Comparison of ENCODE assay signal across 15 cellular contexts in the genomic region with DNA sequence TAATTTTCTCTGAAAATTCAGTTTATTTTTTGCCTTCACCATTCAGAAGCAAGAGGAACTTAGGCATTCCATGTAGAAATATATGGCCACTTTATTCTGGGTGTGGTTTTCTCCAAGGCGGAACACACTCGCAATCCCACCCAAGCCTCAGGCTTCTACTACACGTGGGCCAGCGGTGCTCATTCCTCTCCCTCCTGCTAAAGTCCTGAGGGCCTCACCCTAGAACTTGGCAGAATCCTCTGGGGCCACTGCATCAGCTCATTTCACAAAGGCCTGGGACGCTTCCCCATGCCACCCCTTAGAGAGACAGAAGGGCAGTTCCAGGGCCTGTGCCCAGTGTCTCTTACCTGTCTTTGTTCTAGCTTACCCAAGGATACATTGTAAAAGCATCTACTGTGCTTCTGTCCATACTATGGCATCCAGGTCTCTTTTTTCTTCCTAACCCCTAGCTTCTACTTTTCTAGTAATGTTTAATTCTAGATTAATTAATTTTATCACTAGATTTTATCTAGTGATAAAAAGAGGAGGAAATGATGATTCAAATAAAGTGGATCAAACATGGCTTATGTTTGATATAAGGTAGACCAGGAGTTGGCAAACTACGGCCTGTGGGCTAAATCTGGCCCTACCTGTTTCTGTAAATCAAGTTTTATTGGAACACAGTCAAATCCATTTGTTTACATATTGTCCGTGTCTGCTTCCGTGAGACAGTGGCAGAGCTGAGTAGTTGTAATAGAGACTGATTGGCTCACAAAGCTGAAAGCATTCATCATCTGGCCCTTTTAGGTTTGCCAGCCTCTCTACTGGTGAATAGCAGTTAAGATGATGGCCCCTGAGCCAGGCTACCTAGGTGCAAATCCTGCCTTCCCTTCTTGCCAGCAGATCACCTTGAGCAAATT. TPM values are rescaled to one million over a fixed set of nuclear protein-coding genes. Genes with fewer than 3 reads are reported as not detected.
A peak's percentile ranks its signal among the peaks of the same experiment; 100 is the strongest.
DNase-seq lines count a peak whose midpoint lies in the region; ATAC-seq, FAIRE-seq and TF ChIP-seq lines count a peak whose summit lies in the region.
"Had no signal": no experiment of that assay in that cellular context is flagged by ENCODE, and none has a peak within 500 bp of the region (broad histone marks: within the 10 kb centered on the region; RNA-seq: fewer than 3 reads in every experiment).

No MANE protein-coding gene starts in this region.

- H2BK120ac ChIP-seq in H1 (replicated peaks; ENCODE audit: low read depth, low read length): no peak overlapping the region

- no peaks in the 10 kb centered on the region for H3K23me2 ChIP-seq in H1 (ENCODE audit: low read depth, low read length)

- H2BK5ac ChIP-seq in H1 (ENCODE audit: low read depth, low read length): no peak overlapping the region

- H3K79me1 ChIP-seq in H1 (ENCODE audit: low read depth, low read length): peaks cover 2% of the 10 kb centered on the region; the same call in 1 of the 2 replicates

- no peak overlapping the region for H2BK12ac ChIP-seq in H1 (ENCODE audit: low read depth, low read length)

- no peak overlapping the region for H2BK15ac ChIP-seq in H1 (ENCODE audit: low read length)

- TF ChIP-seq EP300 in H1 (IDR thresholded peaks at IDR 0.05; ENCODE audit: borderline replicate concordance in 1 of 2, low read depth in 2 of 2, low read length in 2 of 2): no peak

- H3K4me1 ChIP-seq in H1 (replicated peaks in 1 of 4; ENCODE audit: control insufficient read depth in 3 of 4, insufficient read depth in 4 of 4, low read length in 3 of 4): no peaks in the 10 kb centered on the region
- H3K4me1 ChIP-seq in upper lobe of right lung: no peaks in the 10 kb centered on the region

- no peak overlapping the region for H2AK5ac ChIP-seq in H1 (ENCODE audit: low read depth, low read length)

- H3K9me3 ChIP-seq in H1 (ENCODE audit: insufficient read depth in 2 of 2, low read depth in 1 of 2, low read length in 1 of 2) (no peaks in the 10 kb centered on the region), upper lobe of right lung (no peaks in the 10 kb centered on the region)
- H3K9me3 ChIP-seq: Caco-2, neutrophil, sigmoid colon had no signal

- FAIRE-seq in H1 (lab: Jason Lieb, UNC): no peak
- FAIRE-seq: astrocyte, HTR-8/SVneo had no signal

- intact Hi-C loops in upper lobe of right lung (cut with DNase I): no loop called here

- no peak overlapping the region for H2AFZ ChIP-seq in H1 (ENCODE audit: low read length)

- no peak for TF ChIP-seq POLR2A in H1 (IDR thresholded peaks at IDR 0.05; ENCODE audit: control extremely low read depth in 1 of 2, low read depth in 2 of 2, low read length in 2 of 2)

- no peaks in the 10 kb centered on the region for H4K20me1 ChIP-seq in H1 (replicated peaks in 1 of 2; ENCODE audit: control insufficient read depth in 1 of 2, insufficient read depth in 2 of 2, low read length in 2 of 2)

- CTCF ChIA-PET in H1 (lab: Charles Lee; ENCODE audit: partially characterized antibody): interaction anchor here (0.6 to 1.1 kb wide), 2 partner anchors 73 to 238 kb away, joined by 3 read pairs; no protein-coding TSS in a partner anchor

- peak overlapping the region; percentile 78; the same call in 1 of the 2 replicates for H4K8ac ChIP-seq in H1 (ENCODE audit: extremely low read depth, insufficient read depth, low read length)

- H3K36me3 ChIP-seq in H1 (ENCODE audit: control insufficient read depth in 2 of 4, insufficient read depth in 4 of 4, low read length in 3 of 4) (peaks cover 0 to 28% (median 11%) of the 10 kb centered on the region in 4 experiments; a peak in 6 of 8 replicates), upper lobe of right lung (peaks cover 7% of the 10 kb centered on the region)

- no peak overlapping the region for H3K14ac ChIP-seq in H1 (ENCODE audit: insufficient read length)

- no peak overlapping the region for H2BK20ac ChIP-seq in H1 (ENCODE audit: low read length)

- peak; percentile 17 for DNase-seq in NCI-H82 (lab: John Stamatoyannopoulos, UW)
- no peak for DNase-seq in NCI-H82 treated with DMSO at 0.1 percent for 48 hours (lab: John Stamatoyannopoulos, UW; ENCODE audit: unreplicated experiment)
- peak; percentile 77 for DNase-seq in NCI-H345 (lab: John Stamatoyannopoulos, UW)
- DNase-seq in H1 (ENCODE audit: low read depth in 1 of 2, low spot score in 2 of 2): no peak
- DNase-seq in upper lobe of right lung: no peak
- no peak for DNase-seq in Kasumi-1 (lab: John Stamatoyannopoulos, UW)
- DNase-seq in G401 (ENCODE audit: low spot score): no peak
- DNase-seq: activated effector memory CD4-positive, alpha-beta T cell treated with anti-CD3 and anti-CD28 coated beads, Interleukin-2, amount 50 U/mL, for 16 hours; Caco-2; sigmoid colon; stimulated activated CD4-positive, alpha-beta T cell treated with anti-CD3 and anti-CD28 coated beads, Interleukin-2, amount 100 ng/mL, for 48 hours had no signal

- no peak overlapping the region for H3K4me2 ChIP-seq in H1 (ENCODE audit: insufficient read depth in 1 of 2, low read depth in 2 of 2, low read length in 2 of 2)

- no peak overlapping the region for H3K23ac ChIP-seq in H1 (ENCODE audit: insufficient read length)

- no peak overlapping the region for H3K9ac ChIP-seq in H1 (replicated peaks in 1 of 4; ENCODE audit: extremely low read depth in 1 of 4, low read depth in 3 of 4, low read length in 3 of 4)

- in situ Hi-C loops in G401 (cut with HindIII; ENCODE audit: low sequenced_read_pairs): no loop called here

- no peak overlapping the region for H3K4ac ChIP-seq in H1 (replicated peaks; ENCODE audit: insufficient read length, low read depth, low read length)

- no peak overlapping the region for H3K56ac ChIP-seq in H1 (replicated peaks; ENCODE audit: insufficient read length, low read depth, low read length)

- TF ChIP-seq RAD21 in H1 (IDR thresholded peaks at IDR 0.05 in 1 of 2, conservative IDR thresholded peaks at IDR 0.05 in 1 of 2; ENCODE audit: low read depth in 2 of 2, low read length in 2 of 2): no peak

- no peaks in the 10 kb centered on the region for H3K79me2 ChIP-seq in H1 (ENCODE audit: control insufficient read depth in 1 of 2, insufficient read depth in 2 of 2, low read length in 2 of 2)

- POLR2A ChIA-PET in H1 (lab: Charles Lee; ENCODE audit: partially characterized antibody): interaction anchor here (1.2 to 1.3 kb wide), 2 partner anchors 10 to 36 kb away, joined by 3 to 4 read pairs; no protein-coding TSS in a partner anchor

- TF ChIP-seq CTCF in H1 (IDR thresholded peaks at IDR 0.05; ENCODE audit: control extremely low read depth in 1 of 3, insufficient read depth in 1 of 3, low read depth in 1 of 3, low read length in 3 of 3) (no peak), upper lobe of right lung (IDR thresholded peaks at IDR 0.05) (no peak)

- H3K27me3 ChIP-seq in H1 (replicated peaks in 1 of 4; ENCODE audit: control insufficient read depth in 3 of 4, extremely low read depth in 1 of 4, insufficient read depth in 3 of 4, low read length in 3 of 4): no peaks in the 10 kb centered on the region
- H3K27me3 ChIP-seq in upper lobe of right lung: no peaks in the 10 kb centered on the region
- H3K27me3 ChIP-seq: neutrophil, sigmoid colon had no signal

- H3K4me3 ChIP-seq in H1 (ENCODE audit: extremely low read depth in 1 of 4, insufficient read depth in 2 of 4, low read depth in 3 of 4, low read length in 4 of 4): no peak overlapping the region
- no peak overlapping the region for H3K4me3 ChIP-seq in upper lobe of right lung
- H3K4me3 ChIP-seq: sigmoid colon had no signal

- ATAC-seq in upper lobe of right lung: peak; percentile 42
- ATAC-seq in HG03378 (IDR thresholded peaks at IDR 0.05; ENCODE audit: unreplicated experiment): no peak

- H4K91ac ChIP-seq in H1 (replicated peaks; ENCODE audit: insufficient read length, low read length): no peak overlapping the region

- H4K5ac ChIP-seq in H1 (ENCODE audit: insufficient read length, low read depth, low read length): no peak overlapping the region

- 93% methylated on average over 8 of the region's 8 CpGs; no CpG with 5 or more reads in 1 of the 2 experiments for WGBS in H1 (ENCODE audit: extremely low coverage in 1 of 2, insufficient coverage in 1 of 2, insufficient read length in 1 of 2, insufficient replicate concordance in 2 of 2, low coverage in 1 of 2, low lambda C conversion rate in 2 of 2, missing lambda C conversion rate in 1 of 2), 2 experiments

- H3K27ac ChIP-seq in H1 (ENCODE audit: low read depth, low read length): no peak overlapping the region
- H3K27ac ChIP-seq in upper lobe of right lung: no peak overlapping the region
- H3K27ac ChIP-seq: neutrophil, sigmoid colon had no signal

- H3K18ac ChIP-seq in H1 (ENCODE audit: extremely low read depth, low read length): no peak overlapping the region

TF ChIP-seq in H1, 55 proteins besides CTCF, POLR2A, EP300 and RAD21 (continues in another document):
- TF ChIP-seq CTBP2 (IDR thresholded peaks at IDR 0.05; ENCODE audit: borderline replicate concordance, insufficient read depth, insufficient read length, low read length): no peak
- TF ChIP-seq, protein P1, sequence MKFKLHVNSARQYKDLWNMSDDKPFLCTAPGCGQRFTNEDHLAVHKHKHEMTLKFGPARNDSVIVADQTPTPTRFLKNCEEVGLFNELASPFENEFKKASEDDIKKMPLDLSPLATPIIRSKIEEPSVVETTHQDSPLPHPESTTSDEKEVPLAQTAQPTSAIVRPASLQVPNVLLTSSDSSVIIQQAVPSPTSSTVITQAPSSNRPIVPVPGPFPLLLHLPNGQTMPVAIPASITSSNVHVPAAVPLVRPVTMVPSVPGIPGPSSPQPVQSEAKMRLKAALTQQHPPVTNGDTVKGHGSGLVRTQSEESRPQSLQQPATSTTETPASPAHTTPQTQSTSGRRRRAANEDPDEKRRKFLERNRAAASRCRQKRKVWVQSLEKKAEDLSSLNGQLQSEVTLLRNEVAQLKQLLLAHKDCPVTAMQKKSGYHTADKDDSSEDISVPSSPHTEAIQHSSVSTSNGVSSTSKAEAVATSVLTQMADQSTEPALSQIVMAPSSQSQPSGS (IDR thresholded peaks at IDR 0.05; ENCODE audit: low read length): no peak

RNA-seq across cellular contexts. Expression of a gene that starts 29.8 kb away (rescaled TPM):
- 54.4 and 55.9 TPM in 2 replicates for total RNA-seq in H1 (2021; fragmentation: NEBNext Ultra II Directional; extraction: Animal tissue kit (Norgen Biotek cat#: 25700))
- 25.0 and 25.6 TPM in 2 replicates for polyA plus RNA-seq in H1 (2011; rRNA removed)
- polyA plus RNA-seq in H1 (2011; cell fraction: cytosol; rRNA removed): 29.3 TPM
- 80.2 TPM for polyA plus RNA-seq in H1 (2011; cell fraction: nucleus; rRNA removed)
- 29.2 to 38.6 TPM (median 33.3 TPM) in 4 replicates for polyA plus RNA-seq in H1 (2012, experiment 1 of 2)
- polyA plus RNA-seq in H1 (2012, experiment 2 of 2): 12.9 TPM
- 35.2 TPM for polyA plus RNA-seq in H1 (2013, experiment 1 of 2)
- 31.9 TPM for polyA plus RNA-seq in H1 (2013, experiment 2 of 2)
- polyA minus RNA-seq in H1 (2011; rRNA and poly(A)+ RNA removed): 75.5 and 85.7 TPM in 2 replicates
- polyA minus RNA-seq in H1 (2011; cell fraction: cytosol; rRNA and poly(A)+ RNA removed): 25.6 TPM
- 82.2 TPM for polyA minus RNA-seq in H1 (2011; cell fraction: nucleus; rRNA and poly(A)+ RNA removed)
- 15.5 TPM for total RNA-seq in upper lobe of right lung
- total RNA-seq in G401 (2014; rRNA removed; shearing (Covaris generic)): 18.5 and 22.6 TPM in 2 replicates

Comparison
In these comparisons a context has a peak if more than half of its experiments do, and no peak if none do; other contexts are left out.
1. DNase-seq: peak in NCI-H82 (single experiment) and NCI-H345 (single experiment); none in NCI-H82 treated with DMSO at 0.1 percent for 48 hours (single experiment), H1 (0 of 2), upper lobe of right lung (single experiment), Kasumi-1 (0 of 2) and G401 (single experiment).